1 cellular context compared by ENCODE assay signal in genomic region chr4:165112258-165113156, GRCh38.
TF ChIP-seq lines count a peak whose summit lies in the region.

Gene TMEM192 (minus strand): TSS chr4:165112860. CDS start chr4:165112773, 87 bp downstream.

TF ChIP-seq in HepG2, 621 proteins besides CTCF, POLR2A, EP300 and RAD21 (continued from another document and continues in another):
- 0 out of 2 replicates have a peak, but pooled peaks have one; percentile 3 for TF ChIP-seq ZNF609 (CRISPR knock-in tag; IDR thresholded peaks at IDR 0.05; ENCODE audit: borderline replicate concordance)
- TF ChIP-seq ZNF446 (CRISPR knock-in tag; IDR thresholded peaks at IDR 0.05), result peak; percentile 77; the same call in 1 of the 2 replicates
- TF ChIP-seq LCORL (IDR thresholded peaks at IDR 0.05), result no peak
- TF ChIP-seq LCORL (CRISPR knock-in tag; IDR thresholded peaks at IDR 0.05), result peak; percentile 70
- 0 out of 2 replicates have a peak, but pooled peaks have one; percentile 43 for TF ChIP-seq GATA4 (IDR thresholded peaks at IDR 0.05; ENCODE audit: borderline replicate concordance, low read depth)
- 0 out of 2 replicates have a peak, but pooled peaks have one; percentile 54 for TF ChIP-seq MYPOP (CRISPR knock-in tag; IDR thresholded peaks at IDR 0.05)
- peak; percentile 54 for TF ChIP-seq ASH2L (IDR thresholded peaks at IDR 0.05; ENCODE audit: insufficient read length, low read depth, low read length)
- no peak for TF ChIP-seq ZNF326 (CRISPR knock-in tag; IDR thresholded peaks at IDR 0.05; ENCODE audit: borderline replicate concordance)
- peak; percentile 68; the same call in 1 of the 2 replicates for TF ChIP-seq SP5 (CRISPR knock-in tag; IDR thresholded peaks at IDR 0.05; ENCODE audit: borderline replicate concordance, low read depth)
- peak; percentile 62; the same call in 1 of the 2 replicates for TF ChIP-seq MAZ (IDR thresholded peaks at IDR 0.05; ENCODE audit: borderline replicate concordance, low read depth, low read length)
- TF ChIP-seq MAZ (CRISPR knock-in tag; IDR thresholded peaks at IDR 0.05; ENCODE audit: low read depth), result peak; percentile 35; the same call in 1 of the 2 replicates
- TF ChIP-seq ZFP36L2 (CRISPR knock-in tag; IDR thresholded peaks at IDR 0.05), result no peak
- TF ChIP-seq TBX2 (CRISPR knock-in tag; IDR thresholded peaks at IDR 0.05; ENCODE audit: borderline replicate concordance), result peak; percentile 42; the same call in 1 of the 2 replicates
- TF ChIP-seq YEATS2 (CRISPR knock-in tag; IDR thresholded peaks at IDR 0.05; ENCODE audit: borderline replicate concordance), result peak; percentile 40; the same call in 1 of the 2 replicates
- peak; percentile 29; the same call in 1 of the 2 replicates for TF ChIP-seq GMEB1 (CRISPR knock-in tag; IDR thresholded peaks at IDR 0.05; ENCODE audit: borderline replicate concordance)
- TF ChIP-seq ATF7-NPFF (CRISPR knock-in tag; IDR thresholded peaks at IDR 0.05; ENCODE audit: low read depth), result peak; percentile 44
- peak; percentile 47; the same call in 1 of the 2 replicates for TF ChIP-seq ZNF800 (CRISPR knock-in tag; IDR thresholded peaks at IDR 0.05)
- no peak for TF ChIP-seq ZFP82 (CRISPR knock-in tag; IDR thresholded peaks at IDR 0.05; ENCODE audit: borderline replicate concordance)
- 0 out of 2 replicates have a peak, but pooled peaks have one; percentile 24 for TF ChIP-seq ZNF510 (CRISPR knock-in tag; IDR thresholded peaks at IDR 0.05; ENCODE audit: low read depth)
- TF ChIP-seq ZNF275 (CRISPR knock-in tag; IDR thresholded peaks at IDR 0.05; ENCODE audit: borderline replicate concordance), result no peak
- no peak for TF ChIP-seq ZNF841 (CRISPR knock-in tag; IDR thresholded peaks at IDR 0.05; ENCODE audit: borderline replicate concordance)
- peak; percentile 54 for TF ChIP-seq RXRA (CRISPR knock-in tag; IDR thresholded peaks at IDR 0.05)
- TF ChIP-seq HNF1B (CRISPR knock-in tag; IDR thresholded peaks at IDR 0.05), result peak; percentile 42; the same call in 1 of the 2 replicates
- TF ChIP-seq HOXA3 (CRISPR knock-in tag; IDR thresholded peaks at IDR 0.05), result peak; percentile 48; the same call in 1 of the 2 replicates
- no peak for TF ChIP-seq REXO4 (CRISPR knock-in tag; IDR thresholded peaks at IDR 0.05; ENCODE audit: borderline replicate concordance)
- no peak for TF ChIP-seq ZNF567 (CRISPR knock-in tag; IDR thresholded peaks at IDR 0.05; ENCODE audit: borderline replicate concordance)
- peak; percentile 79; the same call in 1 of the 2 replicates for TF ChIP-seq NFKB2 (CRISPR knock-in tag; IDR thresholded peaks at IDR 0.05; ENCODE audit: borderline replicate concordance)
- peak; percentile 78; the same call in 1 of the 2 replicates for TF ChIP-seq IRX3 (CRISPR knock-in tag; IDR thresholded peaks at IDR 0.05; ENCODE audit: borderline replicate concordance, low read depth)
- TF ChIP-seq ZBTB39 (CRISPR knock-in tag; IDR thresholded peaks at IDR 0.05), result 0 out of 2 replicates have a peak, but pooled peaks have one; percentile 61
- TF ChIP-seq ZNF768 (CRISPR knock-in tag; IDR thresholded peaks at IDR 0.05), result 0 out of 2 replicates have a peak, but pooled peaks have one; percentile 27
- 0 out of 2 replicates have a peak, but pooled peaks have one; percentile 29 for TF ChIP-seq ETV6 (CRISPR knock-in tag; conservative IDR thresholded peaks at IDR 0.05)
- no peak for TF ChIP-seq SOX6 (IDR thresholded peaks at IDR 0.05)
- TF ChIP-seq SOX6 (CRISPR knock-in tag; IDR thresholded peaks at IDR 0.05), result peak; percentile 55; the same call in 1 of the 2 replicates
- TF ChIP-seq KDM2A (CRISPR knock-in tag; IDR thresholded peaks at IDR 0.05; ENCODE audit: borderline replicate concordance, low read depth), result peak; percentile 37; the same call in 1 of the 2 replicates
- no peak for TF ChIP-seq ZNF879 (CRISPR knock-in tag; IDR thresholded peaks at IDR 0.05)
- TF ChIP-seq CEBPG (CRISPR knock-in tag; IDR thresholded peaks at IDR 0.05), result no peak
- peak; percentile 97 for TF ChIP-seq MXD1 (CRISPR knock-in tag; IDR thresholded peaks at IDR 0.05)
- no peak; the same call in 1 of the 2 replicates for TF ChIP-seq IRF2 (CRISPR knock-in tag; IDR thresholded peaks at IDR 0.05)
- no peak; the same call in 1 of the 2 replicates for TF ChIP-seq HNF4G (IDR thresholded peaks at IDR 0.05; ENCODE audit: borderline replicate concordance, low read depth, low read length)
- peak; percentile 47; the same call in 1 of the 2 replicates for TF ChIP-seq HNF4G (CRISPR knock-in tag; IDR thresholded peaks at IDR 0.05; ENCODE audit: borderline replicate concordance, low read depth)
- TF ChIP-seq MED1 (CRISPR knock-in tag; IDR thresholded peaks at IDR 0.05), result no peak
- TF ChIP-seq NAIF1 (CRISPR knock-in tag; IDR thresholded peaks at IDR 0.05; ENCODE audit: borderline replicate concordance), result no peak
- TF ChIP-seq KDM3A (CRISPR knock-in tag; IDR thresholded peaks at IDR 0.05; ENCODE audit: low read depth), result no peak
- 0 out of 2 replicates have a peak, but pooled peaks have one; percentile 61 for TF ChIP-seq ZNF704 (CRISPR knock-in tag; IDR thresholded peaks at IDR 0.05; ENCODE audit: borderline replicate concordance)
- peak; percentile 69 for TF ChIP-seq SPEN (CRISPR knock-in tag; IDR thresholded peaks at IDR 0.05; ENCODE audit: low read depth)
- TF ChIP-seq ZBTB3 (CRISPR knock-in tag; IDR thresholded peaks at IDR 0.05; ENCODE audit: borderline replicate concordance, low read depth), result peak; percentile 31; the same call in 1 of the 2 replicates
